Comparison of ENCODE assay signal across 9 cellular contexts in the genomic region with DNA sequence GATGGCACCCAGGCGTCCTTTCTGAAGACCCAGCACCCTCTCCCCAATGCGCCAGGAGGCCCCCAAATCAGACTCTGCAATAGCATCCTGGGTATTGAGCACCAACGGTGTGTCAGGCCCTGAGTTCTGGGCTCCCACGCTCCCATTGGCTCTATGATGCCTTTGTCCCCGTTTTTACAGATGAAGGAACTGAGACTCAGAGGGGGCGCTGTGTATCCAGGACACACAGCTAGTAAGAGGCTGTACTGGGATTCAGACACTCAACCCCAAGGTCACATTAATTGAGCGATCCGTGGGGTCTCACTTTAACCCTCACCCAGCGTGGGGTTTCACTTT. TPM values are rescaled to one million over a fixed set of nuclear protein-coding genes. Genes with fewer than 3 reads are reported as not detected.
DNase-seq lines count a peak whose midpoint lies in the region; ATAC-seq and TF ChIP-seq lines count a peak whose summit lies in the region.
"Had no signal": no experiment of that assay in that cellular context is flagged by ENCODE, and none has a peak within 500 bp of the region (broad histone marks: within the 10 kb centered on the region; RNA-seq: fewer than 3 reads in every experiment).

No MANE protein-coding gene starts in this region.

- TF ChIP-seq CTCF in cardiac muscle cell (IDR thresholded peaks at IDR 0.05; ENCODE audit: low read depth, low read length) (peak; percentile 23), VCaP (conservative IDR thresholded peaks at IDR 0.05) (peak; percentile 27), fibroblast of villous mesenchyme (IDR thresholded peaks at IDR 0.05; ENCODE audit: insufficient read depth, low read depth, low read length) (no peak), sigmoid colon (IDR thresholded peaks at IDR 0.05) (no peak)

- H3K36me3 ChIP-seq in cardiac muscle cell (no peaks in the 10 kb centered on the region), thymus (ENCODE audit: control insufficient read depth, insufficient read depth) (no peaks in the 10 kb centered on the region), sigmoid colon (no peaks in the 10 kb centered on the region)

- no peaks in the 10 kb centered on the region for H3K27me3 ChIP-seq in cardiac muscle cell
- no peaks in the 10 kb centered on the region for H3K27me3 ChIP-seq in thymus (ENCODE audit: control insufficient read depth, insufficient read depth)
- peaks cover 11 to 68% (median 37%) of the 10 kb centered on the region in 3 donors for H3K27me3 ChIP-seq in sigmoid colon

- DNase-seq in cardiac muscle cell (ENCODE audit: low read depth in 1 of 2, low spot score in 1 of 2) (peak in 1 of 2 donors; percentile 5), cardiac septum (ENCODE audit: low spot score) (no peak), fibroblast of villous mesenchyme (ENCODE audit: low read depth) (no peak), sigmoid colon (no peak), NCI-H1930 (lab: John Stamatoyannopoulos, UW) (no peak)
- DNase-seq: NCI-H187 had no signal

- ATAC-seq in GM21786 (IDR thresholded peaks at IDR 0.05; ENCODE audit: unreplicated experiment): no peak

- intact Hi-C loops in cardiac septum (cut with DNase I) (loop anchor here (10.0 kb wide), 1 partner anchor 96 kb away; no protein-coding TSS in a partner anchor), sigmoid colon (cut with DNase I) (no loop called here)

- no peak for TF ChIP-seq POLR2A in sigmoid colon (IDR thresholded peaks at IDR 0.05)

- TF ChIP-seq EP300 in sigmoid colon (IDR thresholded peaks at IDR 0.05): no peak

- H3K4me1 ChIP-seq in cardiac muscle cell (ENCODE audit: low read depth): no peaks in the 10 kb centered on the region
- peaks cover 8% of the 10 kb centered on the region for H3K4me1 ChIP-seq in thymus (ENCODE audit: control insufficient read depth, insufficient read depth, low read length)
- H3K4me1 ChIP-seq in sigmoid colon: peaks cover 0 to 17% (median 15%) of the 10 kb centered on the region in 4 donors

- no peak overlapping the region for H3K4me3 ChIP-seq in cardiac muscle cell
- peak overlapping the region; percentile 38 for H3K4me3 ChIP-seq in fibroblast of villous mesenchyme (ENCODE audit: low read depth, low read length)
- peak overlapping the region; percentile 40 for H3K4me3 ChIP-seq in thymus (ENCODE audit: low read length)
- H3K4me3 ChIP-seq in sigmoid colon: peak overlapping the region in 2 of 4 donors; percentile 30 to 35

- H3K27ac ChIP-seq in cardiac muscle cell: no peak overlapping the region
- peak overlapping the region; percentile 47; the same call in 1 of the 2 replicates for H3K27ac ChIP-seq in VCaP
- H3K27ac ChIP-seq in thymus (ENCODE audit: low read depth): no peak overlapping the region
- no peak overlapping the region for H3K27ac ChIP-seq in sigmoid colon

- WGBS in thymus: 27% methylated on average over 9 of the region's 9 CpGs
- WGBS in sigmoid colon, 2 donors: 18 to 24% methylated on average over 9 of the region's 9 CpGs

- no peaks in the 10 kb centered on the region for H3K9me3 ChIP-seq in cardiac muscle cell (ENCODE audit: low read depth)
- H3K9me3 ChIP-seq in thymus (ENCODE audit: control insufficient read depth): no peaks in the 10 kb centered on the region
- H3K9me3 ChIP-seq in sigmoid colon: no peaks in the 10 kb centered on the region

RNA-seq across cellular contexts. Expression of a gene that starts 42.5 kb away (rescaled TPM):
- not detected in 2 replicates for total RNA-seq in cardiac muscle cell
- not detected in 2 replicates for polyA plus RNA-seq in cardiac muscle cell
- total RNA-seq in cardiac septum: not detected
- not detected in 2 replicates for total RNA-seq in fibroblast of villous mesenchyme
- polyA plus RNA-seq in thymus: 0.64 TPM
- not detected for total RNA-seq in sigmoid colon
- under 1 TPM in 1 of 3 donors, not detected in 2; 0.07 TPM for polyA plus RNA-seq in sigmoid colon

Comparison
In these comparisons a context has a peak if more than half of its experiments do, and no peak if none do; other contexts are left out.
1. CTCF ChIP-seq: peak in cardiac muscle cell (single experiment) and VCaP (single experiment); none in fibroblast of villous mesenchyme (single experiment) and sigmoid colon (0 of 4).